11 cellular contexts compared by ENCODE assay signal in the genomic region with DNA sequence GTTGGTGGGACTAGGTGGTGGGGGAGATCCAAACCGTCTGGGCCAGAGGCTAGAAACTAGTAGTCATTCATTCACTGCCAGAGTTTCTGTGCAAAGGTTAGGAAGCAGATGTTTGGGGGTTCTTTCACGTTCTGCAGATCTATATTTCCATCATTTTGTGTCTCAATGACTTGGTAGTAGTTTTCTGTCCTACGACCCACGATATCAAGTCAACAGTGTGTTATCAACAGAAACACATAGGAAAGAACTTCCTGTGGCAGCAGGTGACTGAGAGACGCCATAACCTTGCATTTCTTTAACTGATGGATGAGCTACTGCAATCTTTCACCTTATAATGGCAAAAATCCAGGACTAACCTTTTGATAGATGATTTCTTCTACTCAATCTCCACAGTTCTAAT. TPM values are rescaled to one million over a fixed set of nuclear protein-coding genes. Genes with fewer than 3 reads are reported as not detected.
DNase-seq lines count a peak whose midpoint lies in the region; ATAC-seq, FAIRE-seq and TF ChIP-seq lines count a peak whose summit lies in the region.
"Had no signal": no experiment of that assay in that cellular context is flagged by ENCODE, and none has a peak within 500 bp of the region (broad histone marks: within the 10 kb centered on the region; RNA-seq: fewer than 3 reads in every experiment).

No MANE protein-coding gene starts in this region.

- no peaks in the 10 kb centered on the region for H4K20me1 ChIP-seq in HepG2 (ENCODE audit: insufficient read depth, low read length)
- no peaks in the 10 kb centered on the region for H4K20me1 ChIP-seq in PC-3 (ENCODE audit: low read length)

- FAIRE-seq in HepG2 (lab: Jason Lieb, UNC): no peak
- no peak for FAIRE-seq in frontal cortex (lab: Jason Lieb, UNC)

- peaks cover 0 to 7% of the 10 kb centered on the region in 2 experiments; a peak in 1 of 5 replicates for H3K36me3 ChIP-seq in HepG2 (replicated peaks in 1 of 2; ENCODE audit: control insufficient read depth in 1 of 2, insufficient read depth in 2 of 2, low read length in 2 of 2)
- H3K36me3 ChIP-seq in right lobe of liver: no peaks in the 10 kb centered on the region
- peaks cover 5% of the 10 kb centered on the region; the same call in 1 of the 2 replicates for H3K36me3 ChIP-seq in PC-3 (ENCODE audit: low read depth, low read length)

- WGBS in HepG2 (ENCODE audit: low lambda C conversion rate): 88% methylated on average over 5 of the region's 5 CpGs
- WGBS in right lobe of liver (ENCODE audit: insufficient coverage, low coverage, low lambda C conversion rate, missing lambda C conversion rate): 45% methylated on average over 5 of the region's 5 CpGs

- H3K4me3 ChIP-seq in HepG2 (replicated peaks in 1 of 3; ENCODE audit: insufficient read depth in 1 of 3, low read depth in 2 of 3, low read length in 3 of 3) (no peak overlapping the region), right lobe of liver (no peak overlapping the region), PC-3 (ENCODE audit: low read length) (peak overlapping the region; percentile 98)

- CTCF ChIA-PET in HepG2 (lab: Yijun Ruan, JAX; ENCODE audit: low intra/inter-chr PET ratio, low total read pairs): no interaction called here
- CTCF ChIA-PET in PC-3 (lab: Charles Lee): no interaction called here

- DNase-seq in HepG2 (ENCODE audit: low spot score): no peak
- no peak for DNase-seq in right lobe of liver
- no peak for DNase-seq in PC-3
- DNase-seq in endothelial cell (ENCODE audit: low spot score): no peak
- DNase-seq in SHP77 (lab: John Stamatoyannopoulos, UW): no peak
- no peak for DNase-seq in frontal cortex (ENCODE audit: low spot score in 2 of 2)
- DNase-seq: NCI-H1092 had no signal

- no peak for TF ChIP-seq CTCF in HepG2 (CRISPR knock-in tag; IDR thresholded peaks at IDR 0.05)
- no peak for TF ChIP-seq CTCF in right lobe of liver (IDR thresholded peaks at IDR 0.05)
- TF ChIP-seq CTCF in PC-3 (conservative IDR thresholded peaks at IDR 0.05; ENCODE audit: low read depth, low read length): no peak
- no peak for TF ChIP-seq CTCF in endothelial cell (IDR thresholded peaks at IDR 0.05; ENCODE audit: unreplicated experiment)

- ATAC-seq in HepG2: no peak
- no peak for ATAC-seq in right lobe of liver
- no peak for ATAC-seq in PC-3
- ATAC-seq in HG02571 (IDR thresholded peaks at IDR 0.05; ENCODE audit: unreplicated experiment): no peak
- ATAC-seq in GM21528 (IDR thresholded peaks at IDR 0.05; ENCODE audit: low FRiP score, unreplicated experiment): no peak
- ATAC-seq: left lobe of liver had no signal

- H3K27me3 ChIP-seq in HepG2 (ENCODE audit: control insufficient read depth in 1 of 2, insufficient read depth in 2 of 2, low read length in 2 of 2) (no peaks in the 10 kb centered on the region; a peak in 1 of 5 replicates), right lobe of liver (no peaks in the 10 kb centered on the region), PC-3 (ENCODE audit: low read length) (no peaks in the 10 kb centered on the region)

- no peak for TF ChIP-seq RAD21 in HepG2 (CRISPR knock-in tag; IDR thresholded peaks at IDR 0.05)

- peaks cover 11% of the 10 kb centered on the region for H3K4me1 Mint-ChIP-seq in endothelial cell (ENCODE audit: unreplicated experiment)

- in situ Hi-C loops in HepG2 (cut with HindIII; ENCODE audit: extremely low pct_ligation_motif_present, low pct_unique_long_range_greater_than_20kb): no loop called here

- H3K27me3 Mint-ChIP-seq in endothelial cell (ENCODE audit: unreplicated experiment): peaks cover 6% of the 10 kb centered on the region

- no peaks in the 10 kb centered on the region for H3F3A ChIP-seq in PC-3 (ENCODE audit: low read length, unreplicated experiment)

- TF ChIP-seq EP300 in HepG2 (IDR thresholded peaks at IDR 0.05; ENCODE audit: low read depth in 2 of 2, low read length in 2 of 2) (no peak), HepG2 (CRISPR knock-in tag; IDR thresholded peaks at IDR 0.05; ENCODE audit: borderline replicate concordance) (no peak)

- H3K27ac ChIP-seq in HepG2 (ENCODE audit: extremely low read length, insufficient read depth, low read length) (no peak overlapping the region), right lobe of liver (no peak overlapping the region), PC-3 (ENCODE audit: low read length) (no peak overlapping the region)
- H3K27ac ChIP-seq: VCaP had no signal

- H3K9me2 ChIP-seq in PC-3 (replicated peaks; ENCODE audit: low read length): no peaks in the 10 kb centered on the region

- intact Hi-C loops in HepG2 (cut with micrococcal nuclease; ENCODE audit: unreplicated experiment): no loop called here
- intact Hi-C loops in right lobe of liver (cut with DNase I): no loop called here
- intact Hi-C loops in PC-3 (cut with micrococcal nuclease): no loop called here

- H3K79me2 ChIP-seq in HepG2 (ENCODE audit: insufficient read depth, low read length) (peaks cover 1% of the 10 kb centered on the region), PC-3 (ENCODE audit: low read length) (peaks cover 55% of the 10 kb centered on the region)

- no peaks in the 10 kb centered on the region for H3K9me3 Mint-ChIP-seq in endothelial cell (ENCODE audit: unreplicated experiment)

- peak overlapping the region; percentile 77 for H3K4me3 Mint-ChIP-seq in endothelial cell (ENCODE audit: unreplicated experiment)

- H3K27ac Mint-ChIP-seq in endothelial cell (ENCODE audit: unreplicated experiment): no peak overlapping the region

- H3K4me2 ChIP-seq in HepG2 (ENCODE audit: low read depth, low read length) (0 out of 2 replicates have a peak overlapping the region, but pooled peaks have one; percentile 0), PC-3 (ENCODE audit: low read length) (peak overlapping the region; percentile 89)

- H2AFZ ChIP-seq in HepG2 (ENCODE audit: low read length) (no peak overlapping the region), PC-3 (ENCODE audit: low read length) (no peak overlapping the region)

- no peak overlapping the region for H3K9ac ChIP-seq in HepG2 (ENCODE audit: insufficient read depth, low read depth, low read length)
- no peak overlapping the region for H3K9ac ChIP-seq in PC-3 (ENCODE audit: low read length)

- POLR2A ChIA-PET in HepG2 (lab: Yijun Ruan, JAX) (no interaction called here), PC-3 (lab: Charles Lee; ENCODE audit: unreplicated experiment) (no interaction called here)

- TF ChIP-seq POLR2A in HepG2 (IDR thresholded peaks at IDR 0.05; ENCODE audit: insufficient read depth in 1 of 2, low read depth in 2 of 2, low read length in 2 of 2) (no peak), right lobe of liver (IDR thresholded peaks at IDR 0.05) (no peak)

- BruUV-seq in HepG2 (replicated peaks; lab: Mats Ljungman, UMichigan) (no TSS peak), PC-3 (replicated peaks; lab: Mats Ljungman, UMichigan) (TSS peak; percentile 29)

- H3K4me1 ChIP-seq in HepG2 (ENCODE audit: insufficient read depth, low read length): peaks cover 35% of the 10 kb centered on the region
- peaks cover 0 to 9% (median 0%) of the 10 kb centered on the region in 4 donors for H3K4me1 ChIP-seq in right lobe of liver
- peaks cover 12% of the 10 kb centered on the region; the same call in 1 of the 2 replicates for H3K4me1 ChIP-seq in PC-3 (ENCODE audit: insufficient read depth, low read length)

- H3K9me3 ChIP-seq in HepG2 (ENCODE audit: low read length) (no peaks in the 10 kb centered on the region), right lobe of liver (no peaks in the 10 kb centered on the region), PC-3 (ENCODE audit: low read length) (no peaks in the 10 kb centered on the region)

- no peaks in the 10 kb centered on the region for H3K36me3 Mint-ChIP-seq in endothelial cell (ENCODE audit: low read depth, unreplicated experiment)

RNA-seq across cellular contexts. Expression of a gene that starts 1.8 kb away (rescaled TPM):
- total RNA-seq in HepG2 (2016; rRNA removed; fragmentation: Illumina TruSeq; extraction: Trizol) (17.1 and 27.3 TPM in 2 replicates), right lobe of liver (under 1 TPM in 5 of 6 experiments, not detected in 1; 0.16 to 0.56 (median 0.43) TPM), PC-3 (2014; rRNA removed) (62.6 and 63.6 TPM in 2 replicates), endothelial cell (ENCODE audit: unreplicated experiment) (3.5 TPM), frontal cortex (2.4 TPM)
- 3.8 and 5.0 TPM in 2 replicates for total RNA-seq in HepG2 (2016; cell fraction: cytosol; rRNA removed; fragmentation: Illumina TruSeq; extraction: Trizol; ENCODE audit: low read depth)
- 18.0 and 28.7 TPM in 2 replicates for total RNA-seq in HepG2 (2016; cell fraction: insoluble cytoplasmic fraction; rRNA removed; fragmentation: Illumina TruSeq; extraction: Trizol)
- total RNA-seq in HepG2 (2016; cell fraction: membrane; rRNA removed; fragmentation: Illumina TruSeq; extraction: Trizol): 10.4 and 11.4 TPM in 2 replicates
- total RNA-seq in HepG2 (2016; cell fraction: nucleus; rRNA removed; fragmentation: Illumina TruSeq; extraction: Trizol): 10.3 and 12.4 TPM in 2 replicates
- polyA plus RNA-seq in HepG2 (2011; rRNA removed): 3.4 and 6.5 TPM in 2 replicates
- polyA plus RNA-seq in HepG2 (2011; cell fraction: cytosol; rRNA removed): 2.6 and 2.7 TPM in 2 replicates
- polyA plus RNA-seq in HepG2 (2011; cell fraction: nucleus; rRNA removed): 1.4 and 1.8 TPM in 2 replicates
- 3.0 and 6.8 TPM in 2 replicates for polyA plus RNA-seq in HepG2 (2012)
- 3.0 and 3.1 TPM in 2 replicates for polyA plus RNA-seq in HepG2 (2016; cell fraction: cytosol; fragmentation: Illumina TruSeq; extraction: Trizol; ENCODE audit: low read depth)
- polyA plus RNA-seq in HepG2 (2016; cell fraction: insoluble cytoplasmic fraction; fragmentation: Illumina TruSeq; extraction: Trizol; ENCODE audit: low read depth): 27.1 and 27.6 TPM in 2 replicates
- 6.9 and 8.0 TPM in 2 replicates for polyA plus RNA-seq in HepG2 (2016; cell fraction: membrane; fragmentation: Illumina TruSeq; extraction: Trizol; ENCODE audit: low read depth)
- 15.8 and 16.1 TPM in 2 replicates for polyA plus RNA-seq in HepG2 (2016; cell fraction: nucleus; fragmentation: Illumina TruSeq; extraction: Trizol; ENCODE audit: insufficient read depth, low read depth)
- 2.4 and 15.2 TPM in 2 replicates for polyA minus RNA-seq in HepG2 (2011; rRNA and poly(A)+ RNA removed; ENCODE audit: low replicate concordance)
- polyA minus RNA-seq in HepG2 (2011; cell fraction: cytosol; rRNA and poly(A)+ RNA removed): 4.1 and 4.6 TPM in 2 replicates
- polyA minus RNA-seq in HepG2 (2011; cell fraction: nucleus; rRNA and poly(A)+ RNA removed): 3.7 and 4.6 TPM in 2 replicates

RNA-seq across cellular contexts. Expression of a gene that starts 16.1 kb away (rescaled TPM):
- 0.42 and 0.66 TPM in 2 replicates for total RNA-seq in HepG2 (2016; rRNA removed; fragmentation: Illumina TruSeq; extraction: Trizol)
- total RNA-seq in HepG2 (2016; cell fraction: cytosol; rRNA removed; fragmentation: Illumina TruSeq; extraction: Trizol; ENCODE audit: low read depth): not detected in 2 replicates
- 0.56 and 0.71 TPM in 2 replicates for total RNA-seq in HepG2 (2016; cell fraction: insoluble cytoplasmic fraction; rRNA removed; fragmentation: Illumina TruSeq; extraction: Trizol)
- total RNA-seq in HepG2 (2016; cell fraction: membrane; rRNA removed; fragmentation: Illumina TruSeq; extraction: Trizol): 0.06 and 0.14 TPM in 2 replicates
- 0.60 and 0.68 TPM in 2 replicates for total RNA-seq in HepG2 (2016; cell fraction: nucleus; rRNA removed; fragmentation: Illumina TruSeq; extraction: Trizol)
- 0.17 and 0.18 TPM in 2 replicates for polyA plus RNA-seq in HepG2 (2011; rRNA removed)
- polyA plus RNA-seq in HepG2 (2011; cell fraction: cytosol; rRNA removed): 0.13 and 0.23 TPM in 2 replicates
- 0.29 and 0.52 TPM in 2 replicates for polyA plus RNA-seq in HepG2 (2011; cell fraction: nucleus; rRNA removed)
- 0.08 and 0.13 TPM in 2 replicates for polyA plus RNA-seq in HepG2 (2012)
- 0.03 and 0.08 TPM in 2 replicates for polyA plus RNA-seq in HepG2 (2016; cell fraction: cytosol; fragmentation: Illumina TruSeq; extraction: Trizol; ENCODE audit: low read depth)
- 0.35 and 0.50 TPM in 2 replicates for polyA plus RNA-seq in HepG2 (2016; cell fraction: insoluble cytoplasmic fraction; fragmentation: Illumina TruSeq; extraction: Trizol; ENCODE audit: low read depth)
- polyA plus RNA-seq in HepG2 (2016; cell fraction: membrane; fragmentation: Illumina TruSeq; extraction: Trizol; ENCODE audit: low read depth): 0.03 and 0.05 TPM in 2 replicates
- 0.85 and 0.89 TPM in 2 replicates for polyA plus RNA-seq in HepG2 (2016; cell fraction: nucleus; fragmentation: Illumina TruSeq; extraction: Trizol; ENCODE audit: insufficient read depth, low read depth)
- 0.12 and 47.0 TPM in 2 replicates for polyA minus RNA-seq in HepG2 (2011; rRNA and poly(A)+ RNA removed; ENCODE audit: low replicate concordance)
- polyA minus RNA-seq in HepG2 (2011; cell fraction: cytosol; rRNA and poly(A)+ RNA removed): 0.62 and 0.79 TPM in 2 replicates
- polyA minus RNA-seq in HepG2 (2011; cell fraction: nucleus; rRNA and poly(A)+ RNA removed): 0.37 and 0.77 TPM in 2 replicates
- total RNA-seq in right lobe of liver: 10 to 100 TPM in 1 of 6 experiments, 1 to 10 TPM in 5; 1.9 to 14.6 (median 3.2) TPM
- 174 and 189 TPM in 2 replicates for total RNA-seq in PC-3 (2014; rRNA removed)
- total RNA-seq in endothelial cell (ENCODE audit: unreplicated experiment): 12.4 TPM
- total RNA-seq in frontal cortex: 2.9 TPM

Comparison
In these comparisons a context has a peak if more than half of its experiments do, and no peak if none do; other contexts are left out.
1. RNA of a gene that starts 16.1 kb away (total RNA-seq): 174 to 189 TPM in PC-3; 12.4 TPM in endothelial cell (single experiment), 1.9 to 14.6 TPM in right lobe of liver, 2.9 TPM in frontal cortex (single experiment) and 0.06 to 0.71 TPM in HepG2; every median in the first group is over 10 times any median in the second.